8 cellular contexts compared by ENCODE assay signal in genomic region chr6:46781478-46782378, GRCh38. TPM values are rescaled to one million over a fixed set of nuclear protein-coding genes. Genes with fewer than 3 reads are reported as not detected.
DNase-seq lines count a peak whose midpoint lies in the region; ATAC-seq and TF ChIP-seq lines count a peak whose summit lies in the region.

No MANE protein-coding gene starts in this region.

- ATAC-seq in GM21526 (IDR thresholded peaks at IDR 0.05; ENCODE audit: low FRiP score, unreplicated experiment) (no peak), HG03460 (IDR thresholded peaks at IDR 0.05; ENCODE audit: unreplicated experiment) (no peak)

- H3K36me3 Mint-ChIP-seq in activated naive CD8-positive, alpha-beta T cell treated with anti-CD3 and anti-CD28 coated beads for 36 hours, result no peaks in the 10 kb centered on the region

- in situ Hi-C loops in GM13977 (cut with MboI; ENCODE audit: low pct_unique_long_range_greater_than_20kb, low sequenced_read_pairs, unreplicated experiment), result no loop called here

- CTCF ChIA-PET in BJ (lab: Yijun Ruan, JAX), result no interaction called here

- TF ChIP-seq CTCF in BJ (IDR thresholded peaks at IDR 0.05; ENCODE audit: insufficient read depth, low read depth, low read length) (peak; percentile 73), GM13977 (IDR thresholded peaks at IDR 0.05; ENCODE audit: extremely low read depth, insufficient read depth, missing control alignments) (peak; percentile 47)

- H3K27me3 Mint-ChIP-seq in activated naive CD8-positive, alpha-beta T cell treated with anti-CD3 and anti-CD28 coated beads for 36 hours, result peaks cover 16% of the 10 kb centered on the region

- DNase-seq in BJ (ENCODE audit: low read depth) (peak; percentile 4), GM13977 (ENCODE audit: low spot score) (peak; percentile 30), NCI-H345 (lab: John Stamatoyannopoulos, UW) (peak; percentile 65), hippocampal formation (lab: John Stamatoyannopoulos, UW) (peak; percentile 41 to 75), smooth muscle cell of the brain vasculature (ENCODE audit: low read depth, low spot score) (peak; percentile 35)
- DNase-seq in activated naive CD8-positive, alpha-beta T cell treated with anti-CD3 and anti-CD28 coated beads for 36 hours, result peak; percentile 15

- H3K36me3 ChIP-seq in BJ (ENCODE audit: control insufficient read depth, insufficient read depth, low read length), result no peaks in the 10 kb centered on the region

- H3K27ac Mint-ChIP-seq in activated naive CD8-positive, alpha-beta T cell treated with anti-CD3 and anti-CD28 coated beads for 36 hours, result no peak overlapping the region

- no peak overlapping the region for H3K4me3 Mint-ChIP-seq in activated naive CD8-positive, alpha-beta T cell treated with anti-CD3 and anti-CD28 coated beads for 36 hours

- no peak overlapping the region for H3K4me3 ChIP-seq in BJ (ENCODE audit: low read depth, low read length)

- no peaks in the 10 kb centered on the region for H3K27me3 ChIP-seq in BJ (ENCODE audit: control insufficient read depth, insufficient read depth, low read length)

- POLR2A ChIA-PET in BJ (lab: Charles Lee), result no interaction called here

- no peaks in the 10 kb centered on the region for H3K4me1 Mint-ChIP-seq in activated naive CD8-positive, alpha-beta T cell treated with anti-CD3 and anti-CD28 coated beads for 36 hours

- no peaks in the 10 kb centered on the region for H3K9me3 Mint-ChIP-seq in activated naive CD8-positive, alpha-beta T cell treated with anti-CD3 and anti-CD28 coated beads for 36 hours

RNA-seq across cellular contexts. Expression of gene MEP1A, which starts 11.5 kb away (rescaled TPM):
- not detected in 2 replicates for polyA plus RNA-seq in BJ (2011; rRNA removed)
- polyA minus RNA-seq in BJ (2011; rRNA and poly(A)+ RNA removed), result not detected in 2 replicates
- total RNA-seq in activated naive CD8-positive, alpha-beta T cell treated with anti-CD3 and anti-CD28 coated beads for 36 hours, result not detected

RNA-seq across cellular contexts. Expression of gene ANKRD66, which starts 35.0 kb away (rescaled TPM):
- polyA plus RNA-seq in BJ (2011; rRNA removed), result not detected in 2 replicates
- not detected in 2 replicates for polyA minus RNA-seq in BJ (2011; rRNA and poly(A)+ RNA removed)
- not detected for total RNA-seq in activated naive CD8-positive, alpha-beta T cell treated with anti-CD3 and anti-CD28 coated beads for 36 hours

RNA-seq across cellular contexts. Expression of gene PLA2G7, which starts 46.6 kb away (rescaled TPM):
- not detected in 2 replicates for polyA plus RNA-seq in BJ (2011; rRNA removed)
- not detected in 2 replicates for polyA minus RNA-seq in BJ (2011; rRNA and poly(A)+ RNA removed)
- not detected for total RNA-seq in activated naive CD8-positive, alpha-beta T cell treated with anti-CD3 and anti-CD28 coated beads for 36 hours

Comparison
In these comparisons a context has a peak if more than half of its experiments do, and no peak if none do; other contexts are left out.
1. DNase-seq: peak in every context shown above with its lines; median percentile 65 in NCI-H345; 58 in hippocampal formation; 35 in smooth muscle cell of the brain vasculature; 30 in GM13977; 15 in activated naive CD8-positive, alpha-beta T cell treated with anti-CD3 and anti-CD28 coated beads for 36 hours; 4 in BJ.